ENCODE assay signal across 8 cellular contexts in the genomic region with DNA sequence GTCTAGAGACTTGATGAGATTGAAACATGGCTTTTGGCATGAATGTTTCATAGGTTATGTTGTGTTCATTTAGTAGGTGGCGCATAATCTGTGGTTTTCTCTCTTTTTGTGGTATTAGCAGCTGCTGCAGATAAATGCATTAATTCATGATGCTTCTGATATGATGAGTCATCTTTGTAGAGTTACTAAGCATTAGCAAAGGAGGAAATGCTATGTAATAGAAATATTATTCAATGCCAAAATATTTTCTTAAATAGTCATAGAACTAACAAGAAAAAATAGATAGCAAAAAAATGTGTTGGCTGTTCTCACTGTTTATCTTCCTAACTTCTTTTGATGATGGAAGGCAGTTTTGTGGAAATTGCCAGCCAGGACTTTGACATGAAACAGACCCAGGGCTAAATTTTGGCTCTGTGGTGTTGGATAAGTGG. TPM values are rescaled to one million over a fixed set of nuclear protein-coding genes. Genes with fewer than 3 reads are reported as not detected.
DNase-seq lines count a peak whose midpoint lies in the region; ATAC-seq and TF ChIP-seq lines count a peak whose summit lies in the region.

No MANE protein-coding gene starts in this region.

- H3K4me1 ChIP-seq in right lobe of liver = peaks cover 0 to 7% (median 0%) of the 10 kb centered on the region in 4 donors

- TF ChIP-seq CTCF in AG04449 (IDR thresholded peaks at IDR 0.05; ENCODE audit: insufficient read depth, low read length, missing control alignments) (no peak), right lobe of liver (IDR thresholded peaks at IDR 0.05) (no peak)

- POLR2A ChIA-PET in AG04449 (lab: Yijun Ruan, JAX) = no interaction called here

- DNase-seq in AG04449 (ENCODE audit: low read depth, low spot score) = peak; percentile 36
- DNase-seq in HT-29 (ENCODE audit: low spot score) = peak; percentile 11
- peak; percentile 88 for DNase-seq in amniotic epithelial cell (ENCODE audit: low read depth)
- DNase-seq in right lobe of liver = no peak
- DNase-seq in C1 segment of cervical spinal cord (lab: John Stamatoyannopoulos, UW) = no peak
- no peak for DNase-seq in ureter (ENCODE audit: low spot score)

- ATAC-seq in right lobe of liver (peak in 1 of 4 donors; percentile 25), GM21360 (IDR thresholded peaks at IDR 0.05; ENCODE audit: unreplicated experiment) (no peak), GM18867 (IDR thresholded peaks at IDR 0.05; ENCODE audit: unreplicated experiment) (no peak)

- CTCF ChIA-PET in AG04449 (lab: Yijun Ruan, JAX) = no interaction called here

- 29% methylated on average over 1 of the region's 1 CpG for WGBS in right lobe of liver (ENCODE audit: insufficient coverage, low coverage, low lambda C conversion rate, missing lambda C conversion rate)

- peak overlapping the region; percentile 38 to 58 (median 45) for H3K27ac ChIP-seq in right lobe of liver

- H3K4me3 ChIP-seq in AG04449 (ENCODE audit: low read depth, low read length) (0 out of 2 replicates have a peak overlapping the region, but pooled peaks have one; percentile 23), right lobe of liver (peak overlapping the region; percentile 14 to 35 (median 23))

- intact Hi-C loops in right lobe of liver (cut with DNase I) = no loop called here

- H3K36me3 ChIP-seq in right lobe of liver = no peaks in the 10 kb centered on the region

- no peaks in the 10 kb centered on the region for H3K27me3 ChIP-seq in right lobe of liver

- TF ChIP-seq POLR2A in right lobe of liver (IDR thresholded peaks at IDR 0.05) = no peak

- no peaks in the 10 kb centered on the region for H3K9me3 ChIP-seq in right lobe of liver

RNA-seq across cellular contexts. Expression of a gene that starts 3.6 kb away (rescaled TPM):
- 0.03 TPM in 1 of 2 replicates, not detected in the other for total RNA-seq in HT-29 (2014; rRNA removed; shearing (Covaris generic))
- total RNA-seq in right lobe of liver = 10 to 100 TPM in 4 of 6 experiments, 1 to 10 TPM in 2; 3.8 to 13.8 (median 11.2) TPM
- total RNA-seq in ureter = 9.4 TPM

Comparison
In these comparisons a context has a peak if more than half of its experiments do, and no peak if none do; other contexts are left out.
1. DNase-seq: peak in AG04449 (single experiment), HT-29 (single experiment) and amniotic epithelial cell (single experiment); none in right lobe of liver (0 of 3), C1 segment of cervical spinal cord (0 of 14) and ureter (single experiment).